ENCODE assay signal across 27 cellular contexts in genomic region chr17:19729900-19730299, GRCh38. TPM values are rescaled to one million over a fixed set of nuclear protein-coding genes. Genes with fewer than 3 reads are reported as not detected.
"Had no signal": no experiment of that assay in that cellular context is flagged by ENCODE, and none has a peak within 500 bp of the region (broad histone marks: within the 10 kb centered on the region; RNA-seq: fewer than 3 reads in every experiment).

No MANE protein-coding gene starts in this region.

- DNase-seq: activated B cell treated with CpG ODN at 0.5 μM for 24 hours; activated CD4-positive, alpha-beta T cell treated with anti-CD3 and anti-CD28 coated beads for 48 hours; activated CD8-positive, alpha-beta T cell treated with anti-CD3 and anti-CD28 coated beads for 36 hours; activated naive CD4-positive, alpha-beta T cell treated with Interleukin-2 at 50 U/mL for 16 hours; activated T-cell treated with anti-CD3 and anti-CD28 coated beads, Interleukin-2, amount 50 U/mL, for 1 hour; body of pancreas; colonic mucosa; effector CD8-positive, alpha-beta T cell; left colon; midbrain; SHP77 treated with DMSO at 0.1 percent for 48 hours; stimulated activated CD4-positive, alpha-beta T cell treated with anti-CD3 and anti-CD28 coated beads, Interleukin-4, amount 100 ng/mL, for 24 hours; stomach; T-helper 1 cell; T-helper 9 cell; tibial artery had no signal

- H3K4me3 Mint-ChIP-seq: activated B cell treated with CpG ODN at 0.5 μM for 24 hours; activated CD8-positive, alpha-beta T cell treated with anti-CD3 and anti-CD28 coated beads for 36 hours; activated T-helper 17 cell treated with anti-CD3 and anti-CD28 coated beads, Interleukin-2, amount 50 U/mL, for 72 hours; central memory CD8-positive, alpha-beta T cell; stimulated activated effector memory CD8-positive, alpha-beta T cell treated with anti-CD3 and anti-CD28 coated beads, Interleukin-12 subunit alpha, Interleukin-12 subunit beta, amount 100 ng/mL, for 72 hours had no signal

- H3K27me3 Mint-ChIP-seq: activated CD8-positive, alpha-beta T cell treated with anti-CD3 and anti-CD28 coated beads for 36 hours; activated T-helper 17 cell treated with anti-CD3 and anti-CD28 coated beads, Interleukin-2, amount 50 U/mL, for 72 hours; central memory CD8-positive, alpha-beta T cell had no signal

- H3K4me2 ChIP-seq: smooth muscle cell had no signal

- ATAC-seq: activated CD8-positive, alpha-beta T cell treated with anti-CD3 and anti-CD28 coated beads for 36 hours; activated T-helper 17 cell treated with anti-CD3 and anti-CD28 coated beads, Interleukin-2, amount 50 U/mL, for 72 hours; body of pancreas; left colon; right cardiac atrium; SK-N-SH treated with all-trans-retinoic acid at 6 μM for 48 hours; stimulated activated effector memory CD8-positive, alpha-beta T cell treated with anti-CD3 and anti-CD28 coated beads, Interleukin-12 subunit alpha, Interleukin-12 subunit beta, amount 100 ng/mL, for 72 hours had no signal

- H3K9me3 ChIP-seq: body of pancreas, colonic mucosa, esophagus muscularis mucosa, prostate gland, stomach, tibial artery had no signal

- H3K4me1 ChIP-seq: prostate gland had no signal

- H3K36me3 ChIP-seq: colonic mucosa, esophagus muscularis mucosa, prostate gland, stomach, tibial artery had no signal

- H3K27ac Mint-ChIP-seq: activated B cell treated with CpG ODN at 0.5 μM for 24 hours; activated CD8-positive, alpha-beta T cell treated with anti-CD3 and anti-CD28 coated beads for 36 hours; activated T-helper 17 cell treated with anti-CD3 and anti-CD28 coated beads, Interleukin-2, amount 50 U/mL, for 72 hours; stimulated activated effector memory CD8-positive, alpha-beta T cell treated with anti-CD3 and anti-CD28 coated beads, Interleukin-12 subunit alpha, Interleukin-12 subunit beta, amount 100 ng/mL, for 72 hours had no signal

- H3K27ac ChIP-seq: colonic mucosa had no signal

- H3K9me3 Mint-ChIP-seq: activated B cell treated with CpG ODN at 0.5 μM for 24 hours; activated CD8-positive, alpha-beta T cell treated with anti-CD3 and anti-CD28 coated beads for 36 hours; activated T-helper 17 cell treated with anti-CD3 and anti-CD28 coated beads, Interleukin-2, amount 50 U/mL, for 72 hours; central memory CD8-positive, alpha-beta T cell; stimulated activated effector memory CD8-positive, alpha-beta T cell treated with anti-CD3 and anti-CD28 coated beads, Interleukin-12 subunit alpha, Interleukin-12 subunit beta, amount 100 ng/mL, for 72 hours had no signal

- FAIRE-seq: endothelial cell of umbilical vein had no signal

- H3K4me1 Mint-ChIP-seq: central memory CD8-positive, alpha-beta T cell had no signal

- H3K27me3 ChIP-seq: body of pancreas, colonic mucosa, esophagus muscularis mucosa, stomach, tibial artery had no signal

- H3K4me3 ChIP-seq: body of pancreas, colonic mucosa, esophagus muscularis mucosa, lung, prostate gland, smooth muscle cell, stomach, tibial artery had no signal

- H3K36me3 Mint-ChIP-seq: stimulated activated effector memory CD8-positive, alpha-beta T cell treated with anti-CD3 and anti-CD28 coated beads, Interleukin-12 subunit alpha, Interleukin-12 subunit beta, amount 100 ng/mL, for 72 hours had no signal

RNA-seq across cellular contexts. Expression of gene SLC47A2, which starts 13.5 kb away (rescaled TPM):
- total RNA-seq: activated B cell treated with CpG ODN at 0.5 μM for 24 hours; activated CD8-positive, alpha-beta T cell treated with anti-CD3 and anti-CD28 coated beads for 36 hours; activated T-helper 17 cell treated with anti-CD3 and anti-CD28 coated beads, Interleukin-2, amount 50 U/mL, for 72 hours; endothelial cell of umbilical vein; esophagus muscularis mucosa; prostate gland; right cardiac atrium; smooth muscle cell; stomach had no signal
- polyA plus RNA-seq: endothelial cell of umbilical vein, neural cell, right cardiac atrium, smooth muscle cell had no signal

RNA-seq across cellular contexts. Expression of gene ALDH3A1, which starts 18.2 kb away (rescaled TPM):
- total RNA-seq: activated B cell treated with CpG ODN at 0.5 μM for 24 hours; activated T-helper 17 cell treated with anti-CD3 and anti-CD28 coated beads, Interleukin-2, amount 50 U/mL, for 72 hours had no signal
- polyA plus RNA-seq: smooth muscle cell had no signal
